8 cellular contexts compared by ENCODE assay signal in the genomic region with DNA sequence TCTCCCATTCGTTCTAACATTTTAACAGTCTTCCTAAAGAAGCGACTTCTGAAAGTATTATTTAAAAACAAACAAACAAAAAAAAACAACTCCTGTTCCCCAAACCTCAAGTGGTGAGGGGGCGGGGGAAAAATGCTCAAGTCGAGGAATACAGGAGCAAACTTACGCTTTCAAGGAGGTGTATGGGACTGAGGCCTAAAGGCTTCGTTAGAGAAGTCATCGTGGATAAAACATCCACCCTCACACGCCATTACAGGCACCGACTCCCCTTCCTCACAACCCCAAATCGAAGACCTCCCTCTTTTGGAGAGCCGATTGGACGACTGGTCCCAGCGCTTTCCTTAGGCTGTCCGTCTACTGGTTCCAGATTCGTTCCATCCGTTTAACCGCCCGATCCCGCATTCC. TPM values are rescaled to one million over a fixed set of nuclear protein-coding genes. Genes with fewer than 3 reads are reported as not detected.
DNase-seq lines count a peak whose midpoint lies in the region; ATAC-seq and TF ChIP-seq lines count a peak whose summit lies in the region.

No MANE protein-coding gene starts in this region.

- 0 to 1% methylated on average over 19 of the region's 19 CpGs for WGBS in lung, 2 donors

- POLR2A ChIA-PET in MCF 10A (lab: Yijun Ruan, JAX), result interaction anchor here (0.7 to 4.9 kb wide), 25 partner anchors 12 to 1654 kb away, joined by 3 to 99 read pairs (median 10); partner anchors contain the start of genes COPZ1, HOXC6, HOXC9 and NFE2

- H3K27ac ChIP-seq in cardiac muscle cell (peak overlapping the region; percentile 97), lung (ENCODE audit: low read depth in 1 of 2, low read length in 1 of 2) (peak overlapping the region; percentile 75 to 88), uterus (peak overlapping the region; percentile 97 to 98)

- H3K4me3 Mint-ChIP-seq in MCF 10A (ENCODE audit: unreplicated experiment), result no peak overlapping the region

- intact Hi-C loops in Right ventricle myocardium superior (cut with DNase I), result loop anchor here (5.0 kb wide), 1 partner anchor 57 kb away; no protein-coding TSS in a partner anchor
- intact Hi-C loops in MCF 10A (cut with micrococcal nuclease), result loop anchor here (5.0 kb wide), 1 partner anchor 57 kb away; no protein-coding TSS in a partner anchor
- intact Hi-C loops in uterus (cut with DNase I; ENCODE audit: low total_unique reads), result no loop called here

- ATAC-seq in Right ventricle myocardium superior (ENCODE audit: poor library complexity) (no peak), lung (ENCODE audit: insufficient read depth, low FRiP score) (no peak)

- no peak overlapping the region for H3K27ac Mint-ChIP-seq in MCF 10A (ENCODE audit: low read depth, unreplicated experiment)

- DNase-seq in cardiac muscle cell (ENCODE audit: low read depth in 1 of 2, low spot score in 1 of 2) (no peak), Right ventricle myocardium superior (no peak), MCF 10A (ENCODE audit: unreplicated experiment) (no peak), lung (ENCODE audit: low spot score) (no peak), uterus (no peak), SK-N-DZ (ENCODE audit: low spot score) (no peak), NCI-H510A treated with DMSO at 0.1 percent for 48 hours (lab: John Stamatoyannopoulos, UW) (no peak)
- DNase-seq in activated naive CD4-positive, alpha-beta T cell treated with Interleukin-2 at 50 U/mL for 16 hours, result no peak

- H3K4me1 ChIP-seq in cardiac muscle cell (ENCODE audit: low read depth) (peaks cover 36% of the 10 kb centered on the region), lung (ENCODE audit: control insufficient read depth in 2 of 2, insufficient read depth in 2 of 2, low read length in 2 of 2) (peaks cover 6 to 14% of the 10 kb centered on the region in 2 donors), uterus (peaks cover 19 to 23% of the 10 kb centered on the region in 2 donors)

- no peaks in the 10 kb centered on the region for H3K9me3 Mint-ChIP-seq in MCF 10A (ENCODE audit: unreplicated experiment)

- peaks cover 22% of the 10 kb centered on the region for H3K36me3 ChIP-seq in cardiac muscle cell
- peaks cover 9 to 19% of the 10 kb centered on the region in 2 donors for H3K36me3 ChIP-seq in lung (ENCODE audit: control insufficient read depth in 2 of 2, insufficient read depth in 2 of 2, low read length in 2 of 2)
- no peaks in the 10 kb centered on the region for H3K36me3 ChIP-seq in uterus

- H3K27me3 Mint-ChIP-seq in MCF 10A (ENCODE audit: insufficient read depth, unreplicated experiment), result no peaks in the 10 kb centered on the region

- no peaks in the 10 kb centered on the region for H3K27me3 ChIP-seq in cardiac muscle cell
- H3K27me3 ChIP-seq in lung (ENCODE audit: control insufficient read depth, insufficient read depth), result no peaks in the 10 kb centered on the region
- no peaks in the 10 kb centered on the region for H3K27me3 ChIP-seq in uterus

- H3K36me3 Mint-ChIP-seq in MCF 10A (ENCODE audit: insufficient read depth, unreplicated experiment), result peaks cover 22% of the 10 kb centered on the region

- CTCF ChIA-PET in MCF 10A (lab: Yijun Ruan, JAX), result interaction anchor here (0.6 to 1.1 kb wide), 3 partner anchors 28 to 1232 kb away, joined by 3 to 5 read pairs (median 3); no protein-coding TSS in a partner anchor

- H3K4me1 Mint-ChIP-seq in MCF 10A (ENCODE audit: insufficient read depth, unreplicated experiment), result peaks cover 27% of the 10 kb centered on the region

- BruUV-seq in MCF 10A (replicated peaks; lab: Mats Ljungman, UMichigan), result TSS peak; percentile 76

- H3K9me3 ChIP-seq in cardiac muscle cell (ENCODE audit: low read depth) (no peaks in the 10 kb centered on the region), lung (ENCODE audit: control insufficient read depth in 2 of 2, insufficient read depth in 1 of 2, low read length in 1 of 2) (no peaks in the 10 kb centered on the region), uterus (no peaks in the 10 kb centered on the region)

- no peak for TF ChIP-seq POLR2A in uterus (IDR thresholded peaks at IDR 0.05)

- H3K4me3 ChIP-seq in cardiac muscle cell (peak overlapping the region; percentile 91), lung (peak overlapping the region; percentile 67), uterus (peak overlapping the region; percentile 78 to 91)

- no peak for TF ChIP-seq CTCF in cardiac muscle cell (IDR thresholded peaks at IDR 0.05; ENCODE audit: low read depth, low read length)
- TF ChIP-seq CTCF in MCF 10A (IDR thresholded peaks at IDR 0.05; ENCODE audit: unreplicated experiment), result no peak
- no peak for TF ChIP-seq CTCF in lung (IDR thresholded peaks at IDR 0.05; ENCODE audit: control extremely low read depth, extremely low read depth)
- TF ChIP-seq CTCF in uterus (IDR thresholded peaks at IDR 0.05), result peak in 1 of 4 experiments; percentile 8

RNA-seq across cellular contexts. Expression of gene CBX5, which starts 0.7 kb away (rescaled TPM):
- total RNA-seq in cardiac muscle cell (72.7 and 98.3 TPM in 2 replicates), Right ventricle myocardium superior (41.0 TPM), MCF 10A (2022) (109 and 112 TPM in 2 replicates), lung (10 to 100 TPM; 50.9 to 78.3 TPM), uterus (100 to 1,000 TPM in 1 of 4 donors, 10 to 100 TPM in 3; 20.5 to 133 (median 50.1) TPM)
- polyA plus RNA-seq in cardiac muscle cell (49.5 and 63.9 TPM in 2 replicates), lung (1 to 10 TPM; 8.3 to 9.8 TPM)
- 64.8 and 65.8 TPM in 2 replicates for polyA plus RNA-seq in SK-N-DZ (2014; cell fraction: cytosol; rRNA removed)
- 27.8 and 50.7 TPM in 2 replicates for polyA plus RNA-seq in SK-N-DZ (2014; cell fraction: nucleus; rRNA removed)

RNA-seq across cellular contexts. Expression of gene HNRNPA1, which starts 1.3 kb away (rescaled TPM):
- total RNA-seq in cardiac muscle cell (782 and 963 TPM in 2 replicates), Right ventricle myocardium superior (389 TPM), MCF 10A (2022) (1,158 and 1,435 TPM in 2 replicates), lung (100 to 1,000 TPM; 852 to 875 TPM), uterus (1,000 to 10,000 TPM in 2 of 4 donors, 100 to 1,000 TPM in 2; 245 to 1,238 (median 796) TPM)
- polyA plus RNA-seq in cardiac muscle cell (794 and 804 TPM in 2 replicates), lung (100 to 1,000 TPM; 803 to 937 TPM)
- polyA plus RNA-seq in SK-N-DZ (2014; cell fraction: cytosol; rRNA removed), result 1,254 and 1,728 TPM in 2 replicates
- polyA plus RNA-seq in SK-N-DZ (2014; cell fraction: nucleus; rRNA removed), result 616 and 1,253 TPM in 2 replicates

RNA-seq across cellular contexts. Expression of gene NFE2, which starts 21.6 kb away (rescaled TPM):
- total RNA-seq in cardiac muscle cell (4.9 and 9.9 TPM in 2 replicates), Right ventricle myocardium superior (0.40 TPM), MCF 10A (2022) (0.40 and 0.64 TPM in 2 replicates), lung (1 to 10 TPM; 6.9 to 7.9 TPM), uterus (1 to 10 TPM in 1 of 4 donors, under 1 TPM in 1, not detected in 2; 0.40 to 1.2 TPM)
- polyA plus RNA-seq in cardiac muscle cell (8.4 and 10.1 TPM in 2 replicates), lung (10 to 100 TPM in 1 of 2 donors, 1 to 10 TPM in 1; 3.5 to 38.5 TPM)
- polyA plus RNA-seq in SK-N-DZ (2014; cell fraction: cytosol; rRNA removed), result 0.15 and 0.51 TPM in 2 replicates
- polyA plus RNA-seq in SK-N-DZ (2014; cell fraction: nucleus; rRNA removed), result 0.47 TPM in 1 of 2 replicates, not detected in the other

RNA-seq across cellular contexts. Expression of gene COPZ1, which starts 45.7 kb away (rescaled TPM):
- total RNA-seq in cardiac muscle cell (131 and 152 TPM in 2 replicates), Right ventricle myocardium superior (116 TPM), MCF 10A (2022) (207 and 299 TPM in 2 replicates), lung (100 to 1,000 TPM; 127 to 163 TPM), uterus (100 to 1,000 TPM in 3 of 4 donors, 10 to 100 TPM in 1; 32.3 to 141 (median 120) TPM)
- polyA plus RNA-seq in cardiac muscle cell (213 and 233 TPM in 2 replicates), lung (100 to 1,000 TPM in 1 of 2 donors, 10 to 100 TPM in 1; 98.8 to 145 TPM)
- 181 and 301 TPM in 2 replicates for polyA plus RNA-seq in SK-N-DZ (2014; cell fraction: cytosol; rRNA removed)
- polyA plus RNA-seq in SK-N-DZ (2014; cell fraction: nucleus; rRNA removed), result 131 and 141 TPM in 2 replicates
